Comparison of ENCODE assay signal across 19 cellular contexts in genomic region chr2:101775636-101776035, GRCh38.
A peak's percentile ranks its signal among the peaks of the same experiment; 100 is the strongest.
DNase-seq lines count a peak whose midpoint lies in the region; ATAC-seq and TF ChIP-seq lines count a peak whose summit lies in the region.
"Had no signal": no experiment of that assay in that cellular context is flagged by ENCODE, and none has a peak within 500 bp of the region (broad histone marks: within the 10 kb centered on the region; RNA-seq: fewer than 3 reads in every experiment).

No MANE protein-coding gene starts in this region.

- H4K91ac ChIP-seq in mesenchymal stem cell (ENCODE audit: low read length), result peak overlapping the region; percentile 18

- no peak overlapping the region for H2AK5ac ChIP-seq in mesenchymal stem cell (ENCODE audit: low read length, severe bottlenecking)

- no peak overlapping the region for H2BK120ac ChIP-seq in mesenchymal stem cell (ENCODE audit: low read depth, low read length)

- no peak for DNase-seq in activated T-cell treated with anti-CD3 and anti-CD28 coated beads, Interleukin-2, amount 50 U/mL, for 24 hours
- DNase-seq in activated T-cell treated with anti-CD3 and anti-CD28 coated beads for 4 hours (no peak), mesenchymal stem cell (no peak), substantia nigra (lab: John Stamatoyannopoulos, UW) (no peak), NCI-H187 treated with DMSO at 0.1 percent for 48 hours (lab: John Stamatoyannopoulos, UW) (no peak), 8988T (no peak)
- DNase-seq: activated CD8-positive, alpha-beta memory T cell treated with anti-CD3 and anti-CD28 coated beads, Interleukin-2, amount 50 U/mL, for 48 hours; activated gamma-delta T cell; NCI-H1436 treated with DMSO at 0.1 percent for 48 hours; NCI-H774; psoas muscle; stimulated activated CD4-positive, alpha-beta T cell treated with anti-CD3 and anti-CD28 coated beads, Interleukin-4, amount 100 ng/mL, for 1 hour; uterus had no signal

- H3K27ac Mint-ChIP-seq in activated T-cell treated with anti-CD3 and anti-CD28 coated beads, Interleukin-2, amount 50 U/mL, for 24 hours, result peak overlapping the region; percentile 4
- peak overlapping the region in 4 of 5 experiments; percentile 44 to 68 (median 53) for H3K27ac Mint-ChIP-seq in brain
- H3K27ac Mint-ChIP-seq: dendritic cell treated with granulocyte-macrophage colony-stimulating factor and Interleukin-4, amounts not matched to agents 40 ng/mL and 50 ng/mL, for 4 days had no signal

- peaks cover 2% of the 10 kb centered on the region for H3K79me1 ChIP-seq in mesenchymal stem cell (replicated peaks; ENCODE audit: low read length, poor library complexity, severe bottlenecking)

- H3K14ac ChIP-seq in mesenchymal stem cell (ENCODE audit: low read length in 2 of 2), result no peak overlapping the region

- no peak overlapping the region for H4K8ac ChIP-seq in mesenchymal stem cell (ENCODE audit: low read length)

- no peak overlapping the region for H3K4me2 ChIP-seq in mesenchymal stem cell (ENCODE audit: low read length, poor library complexity, severe bottlenecking)
- H3K4me2 ChIP-seq: smooth muscle cell had no signal

- H2BK15ac ChIP-seq in mesenchymal stem cell (ENCODE audit: low read depth, poor library complexity, severe bottlenecking), result no peak overlapping the region

- peak overlapping the region in 1 of 2 experiments; percentile 49 for H2BK12ac ChIP-seq in mesenchymal stem cell (ENCODE audit: low read length in 2 of 2)

- H3K4ac ChIP-seq in mesenchymal stem cell (ENCODE audit: low read depth in 1 of 2, low read length in 2 of 2), result no peak overlapping the region

- no peaks in the 10 kb centered on the region for H3K36me3 Mint-ChIP-seq in activated T-cell treated with anti-CD3 and anti-CD28 coated beads, Interleukin-2, amount 50 U/mL, for 24 hours (ENCODE audit: low read depth)
- peaks cover 13% of the 10 kb centered on the region for H3K36me3 Mint-ChIP-seq in brain

- H3K4me3 Mint-ChIP-seq in activated T-cell treated with anti-CD3 and anti-CD28 coated beads, Interleukin-2, amount 50 U/mL, for 24 hours, result no peak overlapping the region
- peak overlapping the region in 2 of 5 experiments; percentile 27 to 47 for H3K4me3 Mint-ChIP-seq in brain
- H3K4me3 Mint-ChIP-seq: dendritic cell treated with granulocyte-macrophage colony-stimulating factor and Interleukin-4, amounts not matched to agents 40 ng/mL and 50 ng/mL, for 4 days; neural crest cell had no signal

- peaks cover 0 to 22% of the 10 kb centered on the region in 2 experiments for H3K36me3 ChIP-seq in mesenchymal stem cell (ENCODE audit: control insufficient read depth in 1 of 2, insufficient read depth in 2 of 2, low read depth in 1 of 2, low read length in 2 of 2)
- H3K36me3 ChIP-seq: uterus had no signal

- H3K27me3 ChIP-seq in mesenchymal stem cell (ENCODE audit: control insufficient read depth in 1 of 2, insufficient read depth in 1 of 2, low read length in 2 of 2), result no peaks in the 10 kb centered on the region
- H3K27me3 ChIP-seq: uterus had no signal

- H3K9me3 ChIP-seq in mesenchymal stem cell (ENCODE audit: control insufficient read depth, low read length), result no peaks in the 10 kb centered on the region
- H3K9me3 ChIP-seq: A549, psoas muscle, uterus had no signal

- H3K4me1 Mint-ChIP-seq in activated T-cell treated with anti-CD3 and anti-CD28 coated beads, Interleukin-2, amount 50 U/mL, for 24 hours (ENCODE audit: low read depth), result peaks cover 93% of the 10 kb centered on the region
- peaks cover 96% of the 10 kb centered on the region for H3K4me1 Mint-ChIP-seq in brain

- no peak for ATAC-seq in GM19463 (IDR thresholded peaks at IDR 0.05; ENCODE audit: unreplicated experiment)

- no peak overlapping the region for H2BK5ac ChIP-seq in mesenchymal stem cell (ENCODE audit: low read depth, low read length, poor library complexity, severe bottlenecking)

- peaks cover 15% of the 10 kb centered on the region for H3K4me1 ChIP-seq in mesenchymal stem cell (ENCODE audit: control insufficient read depth, insufficient read depth, low read depth, low read length)
- H3K4me1 ChIP-seq: uterus had no signal

- TF ChIP-seq CTCF in brain (conservative IDR thresholded peaks at IDR 0.05), result no peak

- H3K9ac ChIP-seq in mesenchymal stem cell (ENCODE audit: low read length), result no peak overlapping the region

- no peaks in the 10 kb centered on the region for H3K27me3 Mint-ChIP-seq in activated T-cell treated with anti-CD3 and anti-CD28 coated beads, Interleukin-2, amount 50 U/mL, for 24 hours
- H3K27me3 Mint-ChIP-seq in brain, result no peaks in the 10 kb centered on the region
- H3K27me3 Mint-ChIP-seq: dendritic cell treated with granulocyte-macrophage colony-stimulating factor and Interleukin-4, amounts not matched to agents 40 ng/mL and 50 ng/mL, for 4 days had no signal

- no peak overlapping the region for H3K4me3 ChIP-seq in mesenchymal stem cell (ENCODE audit: insufficient read depth in 1 of 2, low read depth in 1 of 2, low read length in 2 of 2)
- H3K4me3 ChIP-seq: A549, psoas muscle, smooth muscle cell, uterus had no signal

- WGBS in mesenchymal stem cell, result 86% methylated on average over 8 of the region's 8 CpGs

- H3K27ac ChIP-seq in mesenchymal stem cell (ENCODE audit: low read length, poor library complexity, severe bottlenecking) (peak overlapping the region; percentile 10), substantia nigra (ENCODE audit: low read depth, low read length, poor library complexity, severe bottlenecking) (peak overlapping the region; percentile 15)
- H3K27ac ChIP-seq: A549, psoas muscle, uterus had no signal

- H2AFZ ChIP-seq in mesenchymal stem cell (ENCODE audit: low read depth, low read length), result no peak overlapping the region

- no peak overlapping the region for H3K23ac ChIP-seq in mesenchymal stem cell (ENCODE audit: low read length in 2 of 2)

- no peak overlapping the region for H3K18ac ChIP-seq in mesenchymal stem cell (ENCODE audit: low read depth in 1 of 2, low read length in 2 of 2)

- no peaks in the 10 kb centered on the region for H3K9me3 Mint-ChIP-seq in activated T-cell treated with anti-CD3 and anti-CD28 coated beads, Interleukin-2, amount 50 U/mL, for 24 hours
- peaks cover 0 to 6% (median 0%) of the 10 kb centered on the region in 5 experiments for H3K9me3 Mint-ChIP-seq in brain
- H3K9me3 Mint-ChIP-seq: dendritic cell treated with granulocyte-macrophage colony-stimulating factor and Interleukin-4, amounts not matched to agents 40 ng/mL and 50 ng/mL, for 4 days; neural crest cell had no signal
